Comparison of ENCODE assay signal across 2 cellular contexts in genomic region chr17:44200478-44201155, GRCh38.
A peak's percentile ranks its signal among the peaks of the same experiment; 100 is the strongest.
TF ChIP-seq lines count a peak whose summit lies in the region.

No MANE protein-coding gene starts in this region.

TF ChIP-seq in Ishikawa, 13 proteins besides CTCF, POLR2A, EP300 and RAD21:
- TF ChIP-seq NFIC (IDR thresholded peaks at IDR 0.05) (no peak), TAF1 (IDR thresholded peaks at IDR 0.05; ENCODE audit: low read depth) (peak; percentile 1; the same call in 1 of the 2 replicates), CREB1 (IDR thresholded peaks at IDR 0.05; ENCODE audit: low read depth) (no peak), ZBTB7A (IDR thresholded peaks at IDR 0.05; ENCODE audit: low read depth) (peak; percentile 82), FOXM1 (IDR thresholded peaks at IDR 0.05; ENCODE audit: borderline replicate concordance, low read depth) (no peak), USF1 (IDR thresholded peaks at IDR 0.05) (no peak), TCF12 (IDR thresholded peaks at IDR 0.05; ENCODE audit: low read depth) (no peak; the same call in 1 of the 2 replicates)

TF ChIP-seq in GM12878, 131 proteins besides CTCF, POLR2A, EP300 and RAD21:
- peak; percentile 56; the same call in 1 of the 2 replicates for TF ChIP-seq POLR2AphosphoS5 (IDR thresholded peaks at IDR 0.05; ENCODE audit: low read length)
- TF ChIP-seq SRF (IDR thresholded peaks at IDR 0.05; ENCODE audit: low read depth in 2 of 2, low read length in 2 of 2), result no peak
- no peak for TF ChIP-seq KDM1A (IDR thresholded peaks at IDR 0.05; ENCODE audit: borderline replicate concordance)
- peak; percentile 69 for TF ChIP-seq IKZF1 (conservative IDR thresholded peaks at IDR 0.05)
- TF ChIP-seq ZNF217 (IDR thresholded peaks at IDR 0.05), result no peak
- TF ChIP-seq MYC (IDR thresholded peaks at IDR 0.05; ENCODE audit: insufficient read depth, insufficient read length, insufficient replicate concordance, low read length, severe bottlenecking), result no peak
- TF ChIP-seq MEF2B (IDR thresholded peaks at IDR 0.05; ENCODE audit: partially characterized antibody, poor library complexity, severe bottlenecking), result peak; percentile 54
- 0 out of 2 replicates have a peak, but pooled peaks have one; percentile 41 for TF ChIP-seq MLLT1 (IDR thresholded peaks at IDR 0.05)
- peak; percentile 31; the same call in 1 of the 2 replicates for TF ChIP-seq SMAD5 (IDR thresholded peaks at IDR 0.05; ENCODE audit: low read depth)
- peak; percentile 22; the same call in 1 of the 2 replicates for TF ChIP-seq EED (IDR thresholded peaks at IDR 0.05; ENCODE audit: low read depth)
- no peak for TF ChIP-seq USF2 (IDR thresholded peaks at IDR 0.05; ENCODE audit: borderline replicate concordance, low read depth, low read length)
- peak; percentile 53; the same call in 1 of the 2 replicates for TF ChIP-seq SMARCA5 (IDR thresholded peaks at IDR 0.05)
- no peak for TF ChIP-seq CEBPB (IDR thresholded peaks at IDR 0.05; ENCODE audit: borderline replicate concordance in 1 of 2, low read depth in 2 of 2, low read length in 2 of 2)
- TF ChIP-seq MXI1 (IDR thresholded peaks at IDR 0.05; ENCODE audit: low read depth, low read length), result no peak
- no peak for TF ChIP-seq SMC3 (IDR thresholded peaks at IDR 0.05; ENCODE audit: borderline replicate concordance, low read length)
- no peak for TF ChIP-seq SREBF2 (IDR thresholded peaks at IDR 0.05; ENCODE audit: low read length)
- TF ChIP-seq BHLHE40 (IDR thresholded peaks at IDR 0.05; ENCODE audit: borderline replicate concordance in 1 of 2, low read depth in 2 of 2, low read length in 1 of 2), result peak in 1 of 2 experiments; percentile 26; a peak in 1 of 4 replicates
- no peak for TF ChIP-seq POLR2AphosphoS2 (IDR thresholded peaks at IDR 0.05; ENCODE audit: low read depth, low read length)
- peak; percentile 37 to 45; a peak in 1 of 4 replicates for TF ChIP-seq IKZF2 (IDR thresholded peaks at IDR 0.05)
- TF ChIP-seq PKNOX1 (IDR thresholded peaks at IDR 0.05), result no peak
- TF ChIP-seq GATAD2B (conservative IDR thresholded peaks at IDR 0.05; ENCODE audit: low read depth), result 0 out of 2 replicates have a peak, but pooled peaks have one; percentile 56
- peak; percentile 49; the same call in 1 of the 2 replicates for TF ChIP-seq DPF2 (IDR thresholded peaks at IDR 0.05)
- TF ChIP-seq MTA3 (IDR thresholded peaks at IDR 0.05; ENCODE audit: borderline replicate concordance, low read length), result no peak
- peak; percentile 80; the same call in 1 of the 2 replicates for TF ChIP-seq SIN3A (IDR thresholded peaks at IDR 0.05; ENCODE audit: low read depth, low read length)
- 0 out of 2 replicates have a peak, but pooled peaks have one; percentile 29 for TF ChIP-seq LARP7 (IDR thresholded peaks at IDR 0.05)
- TF ChIP-seq ZBED1 (IDR thresholded peaks at IDR 0.05; ENCODE audit: borderline replicate concordance), result no peak
- TF ChIP-seq RELB (IDR thresholded peaks at IDR 0.05; ENCODE audit: low read depth), result peak; percentile 33; the same call in 1 of the 2 replicates
- TF ChIP-seq TAF1 (IDR thresholded peaks at IDR 0.05; ENCODE audit: borderline replicate concordance, low read depth, low read length), result peak; percentile 68; the same call in 1 of the 2 replicates
- TF ChIP-seq NBN (IDR thresholded peaks at IDR 0.05), result peak; percentile 41; the same call in 1 of the 2 replicates
